ENCODE assay signal across 8 cellular contexts in the genomic region with DNA sequence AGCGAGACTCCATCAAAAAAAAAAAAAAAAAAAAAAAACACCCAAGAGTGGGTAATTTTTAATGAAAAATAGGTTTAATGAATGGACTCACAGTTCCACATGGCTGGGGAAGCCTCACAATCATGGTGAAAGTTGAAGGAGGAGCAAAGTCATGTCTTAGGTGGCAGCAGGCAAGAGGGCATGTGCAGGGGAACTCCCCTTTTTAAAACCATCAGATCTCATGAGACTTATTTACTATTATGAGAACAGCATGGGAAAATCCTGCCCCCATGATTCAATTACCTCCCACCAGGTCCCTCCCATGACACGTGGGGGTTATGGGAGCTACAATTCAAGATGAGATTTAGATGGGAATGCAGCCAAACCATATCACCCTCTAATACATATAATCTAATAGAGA.
A peak's percentile ranks its signal among the peaks of the same experiment; 100 is the strongest.
DNase-seq lines count a peak whose midpoint lies in the region; ATAC-seq and TF ChIP-seq lines count a peak whose summit lies in the region.
"Not testable (repeated sequence)": the region's sequence is repeated elsewhere in the genome, so short reads cannot be mapped to it uniquely, and the experiment has no call there.

No MANE protein-coding gene starts in this region.

- H3K27me3 ChIP-seq in BE2C: not testable (repeated sequence)

- not testable (repeated sequence) for H3K27me3 Mint-ChIP-seq in T-helper 2 cell treated with Interferon-gamma antibody and Interleukin-4, amounts not matched to agents 5 μg/mL and 100 μg/mL, for 36 hours (ENCODE audit: low read depth); activated CD4-positive, alpha-beta memory T cell treated with anti-CD3 and anti-CD28 coated beads, Interleukin-2, amount 10 ng/mL, durations not matched to agents 7 days and 5 days; activated T-helper 17 cell treated with anti-CD3 and anti-CD28 coated beads, Interleukin-2, amount 50 U/mL, for 72 hours; activated naive CD8-positive, alpha-beta T cell treated with anti-CD3 and anti-CD28 coated beads for 36 hours

- peak; percentile 13 for DNase-seq in BE2C
- DNase-seq in T-helper 2 cell treated with Interferon-gamma antibody and Interleukin-4, amounts not matched to agents 5 μg/mL and 100 μg/mL, for 36 hours (ENCODE audit: low spot score): peak; percentile 31
- DNase-seq in activated CD4-positive, alpha-beta memory T cell treated with anti-CD3 and anti-CD28 coated beads, Interleukin-2, amount 10 ng/mL, durations not matched to agents 7 days and 5 days: not testable (repeated sequence)
- DNase-seq in activated naive CD8-positive, alpha-beta T cell treated with anti-CD3 and anti-CD28 coated beads for 36 hours: peak; percentile 3
- DNase-seq in stimulated activated CD4-positive, alpha-beta T cell treated with anti-CD3 and anti-CD28 coated beads, Interleukin-12 subunit alpha, Interleukin-12 subunit beta, amount 100 ng/mL, for 4 hours: peak; percentile 11
- DNase-seq in stimulated activated CD4-positive, alpha-beta T cell treated with anti-CD3 and anti-CD28 coated beads, TNF-alpha, amount 100 ng/mL, for 24 hours (ENCODE audit: low read depth in 3 of 3): peak in 2 of 3 experiments; percentile 23 to 27

- H3K27ac Mint-ChIP-seq in T-helper 2 cell treated with Interferon-gamma antibody and Interleukin-4, amounts not matched to agents 5 μg/mL and 100 μg/mL, for 36 hours; activated T-helper 17 cell treated with anti-CD3 and anti-CD28 coated beads, Interleukin-2, amount 50 U/mL, for 72 hours: not testable (repeated sequence)
- peak overlapping the region; percentile 13 for H3K27ac Mint-ChIP-seq in activated CD4-positive, alpha-beta memory T cell treated with anti-CD3 and anti-CD28 coated beads, Interleukin-2, amount 10 ng/mL, durations not matched to agents 7 days and 5 days
- peak overlapping the region; percentile 25 for H3K27ac Mint-ChIP-seq in activated naive CD8-positive, alpha-beta T cell treated with anti-CD3 and anti-CD28 coated beads for 36 hours

- CTCF ChIA-PET in activated CD4-positive, alpha-beta memory T cell treated with anti-CD3 and anti-CD28 coated beads, Interleukin-2, amount 10 ng/mL, durations not matched to agents 7 days and 5 days (lab: Charles Lee): interaction anchor here (0.7 kb wide), 1 partner anchor 241 kb away, joined by 3 read pairs; no protein-coding TSS in a partner anchor

- not testable (repeated sequence) for H3K9me3 Mint-ChIP-seq in T-helper 2 cell treated with Interferon-gamma antibody and Interleukin-4, amounts not matched to agents 5 μg/mL and 100 μg/mL, for 36 hours; activated CD4-positive, alpha-beta memory T cell treated with anti-CD3 and anti-CD28 coated beads, Interleukin-2, amount 10 ng/mL, durations not matched to agents 7 days and 5 days; activated T-helper 17 cell treated with anti-CD3 and anti-CD28 coated beads, Interleukin-2, amount 50 U/mL, for 72 hours; activated naive CD8-positive, alpha-beta T cell treated with anti-CD3 and anti-CD28 coated beads for 36 hours

- peaks cover 36% of the 10 kb centered on the region for H3K4me1 Mint-ChIP-seq in T-helper 2 cell treated with Interferon-gamma antibody and Interleukin-4, amounts not matched to agents 5 μg/mL and 100 μg/mL, for 36 hours (ENCODE audit: low read depth)
- peaks cover 43% of the 10 kb centered on the region for H3K4me1 Mint-ChIP-seq in activated CD4-positive, alpha-beta memory T cell treated with anti-CD3 and anti-CD28 coated beads, Interleukin-2, amount 10 ng/mL, durations not matched to agents 7 days and 5 days
- H3K4me1 Mint-ChIP-seq in activated T-helper 17 cell treated with anti-CD3 and anti-CD28 coated beads, Interleukin-2, amount 50 U/mL, for 72 hours: peaks cover 23% of the 10 kb centered on the region
- H3K4me1 Mint-ChIP-seq in activated naive CD8-positive, alpha-beta T cell treated with anti-CD3 and anti-CD28 coated beads for 36 hours: peaks cover 31% of the 10 kb centered on the region

- not testable (repeated sequence) for H3K9me3 ChIP-seq in BE2C

- not testable (repeated sequence) for H3K4me3 ChIP-seq in BE2C (ENCODE audit: low read depth, low read length)

- POLR2A ChIA-PET in activated CD4-positive, alpha-beta memory T cell treated with anti-CD3 and anti-CD28 coated beads, Interleukin-2, amount 10 ng/mL, durations not matched to agents 7 days and 5 days (lab: Charles Lee): not testable (repeated sequence)

- not testable (repeated sequence) for H3K4me3 Mint-ChIP-seq in T-helper 2 cell treated with Interferon-gamma antibody and Interleukin-4, amounts not matched to agents 5 μg/mL and 100 μg/mL, for 36 hours; activated CD4-positive, alpha-beta memory T cell treated with anti-CD3 and anti-CD28 coated beads, Interleukin-2, amount 10 ng/mL, durations not matched to agents 7 days and 5 days; activated naive CD8-positive, alpha-beta T cell treated with anti-CD3 and anti-CD28 coated beads for 36 hours
- H3K4me3 Mint-ChIP-seq in activated T-helper 17 cell treated with anti-CD3 and anti-CD28 coated beads, Interleukin-2, amount 50 U/mL, for 72 hours: peak overlapping the region; percentile 67

- not testable (repeated sequence) for TF ChIP-seq CTCF in BE2C (IDR thresholded peaks at IDR 0.05; ENCODE audit: low read depth, low read length)

- not testable (repeated sequence) for H3K36me3 ChIP-seq in BE2C

- not testable (repeated sequence) for H3K36me3 Mint-ChIP-seq in T-helper 2 cell treated with Interferon-gamma antibody and Interleukin-4, amounts not matched to agents 5 μg/mL and 100 μg/mL, for 36 hours (ENCODE audit: low read depth); activated T-helper 17 cell treated with anti-CD3 and anti-CD28 coated beads, Interleukin-2, amount 50 U/mL, for 72 hours (ENCODE audit: low read depth); activated naive CD8-positive, alpha-beta T cell treated with anti-CD3 and anti-CD28 coated beads for 36 hours
- H3K36me3 Mint-ChIP-seq in activated CD4-positive, alpha-beta memory T cell treated with anti-CD3 and anti-CD28 coated beads, Interleukin-2, amount 10 ng/mL, durations not matched to agents 7 days and 5 days (ENCODE audit: low read depth): peaks cover 18% of the 10 kb centered on the region

- not testable (repeated sequence) for H3K4me1 ChIP-seq in BE2C

- peak; percentile 26 for ATAC-seq in GM18868 (IDR thresholded peaks at IDR 0.05; ENCODE audit: unreplicated experiment)
- ATAC-seq in activated T-helper 17 cell treated with anti-CD3 and anti-CD28 coated beads, Interleukin-2, amount 50 U/mL, for 72 hours (replicated peaks): peak; percentile 13
